33 cellular contexts compared by ENCODE assay signal in genomic region chr3:131988209-131988608, GRCh38. TPM values are rescaled to one million over a fixed set of nuclear protein-coding genes. Genes with fewer than 3 reads are reported as not detected.
"Had no signal": no experiment of that assay in that cellular context is flagged by ENCODE, and none has a peak within 500 bp of the region (broad histone marks: within the 10 kb centered on the region; RNA-seq: fewer than 3 reads in every experiment).

No MANE protein-coding gene starts in this region.

- H3K4me1 Mint-ChIP-seq: activated CD4-positive, alpha-beta T cell treated with anti-CD3 and anti-CD28 coated beads, Interleukin-2, amount 10 ng/mL, durations not matched to agents 7 days and 5 days; activated naive CD4-positive, alpha-beta T cell treated with anti-CD3 and anti-CD28 coated beads, Interleukin-2, amount 50 U/mL, for 24 hours; activated naive CD8-positive, alpha-beta T cell treated with anti-CD3 and anti-CD28 coated beads for 36 hours; activated naive CD8-positive, alpha-beta T cell treated with anti-CD3 and anti-CD28 coated beads, Interleukin-2, amount 50 U/mL, for 24 hours; T-helper 17 cell; WTC11 had no signal

- H3K27ac ChIP-seq: adrenal gland, body of pancreas, esophagus muscularis mucosa, foreskin keratinocyte, gastrocnemius medialis, heart left ventricle had no signal

- H3K4me3 Mint-ChIP-seq: activated CD4-positive, alpha-beta T cell treated with anti-CD3 and anti-CD28 coated beads, Interleukin-2, amount 10 ng/mL, durations not matched to agents 7 days and 5 days; activated CD8-positive, alpha-beta T cell treated with anti-CD3 and anti-CD28 coated beads for 36 hours; activated naive CD4-positive, alpha-beta T cell treated with anti-CD3 and anti-CD28 coated beads for 36 hours; activated naive CD4-positive, alpha-beta T cell treated with anti-CD3 and anti-CD28 coated beads, Interleukin-2, amount 50 U/mL, for 24 hours; activated naive CD8-positive, alpha-beta T cell treated with anti-CD3 and anti-CD28 coated beads for 36 hours; activated naive CD8-positive, alpha-beta T cell treated with anti-CD3 and anti-CD28 coated beads, Interleukin-2, amount 50 U/mL, for 24 hours; activated T-cell treated with anti-CD3 and anti-CD28 coated beads, Interleukin-2, amount 50 U/mL, for 4 hours; activated T-helper 1 cell treated with anti-CD3 and anti-CD28 coated beads, Interleukin-12 subunit alpha, Interleukin-12 subunit beta, Interleukin-2, Interleukin-4 antibody, amounts not matched to agents 30 ng/mL and 10 ng/mL and 1 ng/mL, durations not matched to agents 14 hours and 24 hours and 36 hours; effector memory CD8-positive, alpha-beta T cell; T-helper 17 cell; WTC11 had no signal

- H3K4me1 ChIP-seq: adrenal gland, body of pancreas, esophagus muscularis mucosa, foreskin keratinocyte, gastrocnemius medialis, heart left ventricle had no signal

- H3K27me3 ChIP-seq: adrenal gland, body of pancreas, esophagus muscularis mucosa, foreskin keratinocyte, gastrocnemius medialis had no signal

- DNase-seq: activated CD4-positive, alpha-beta T cell treated with anti-CD3 and anti-CD28 coated beads for 1 hour; activated CD4-positive, alpha-beta T cell treated with anti-CD3 and anti-CD28 coated beads for 4 hours; activated CD4-positive, alpha-beta T cell treated with anti-CD3 and anti-CD28 coated beads, Interleukin-2, amount 10 ng/mL, durations not matched to agents 7 days and 5 days; activated CD4-positive, alpha-beta T cell treated with anti-CD3 and anti-CD28 coated beads, Interleukin-2, amount 50 U/mL, for 4 hours; activated CD8-positive, alpha-beta memory T cell treated with anti-CD3 and anti-CD28 coated beads for 24 hours; activated CD8-positive, alpha-beta T cell treated with anti-CD3 and anti-CD28 coated beads for 36 hours; activated effector memory CD4-positive, alpha-beta T cell treated with anti-CD3 and anti-CD28 coated beads, Interleukin-2, amount 50 U/mL, for 16 hours; activated naive CD4-positive, alpha-beta T cell treated with anti-CD3 and anti-CD28 coated beads for 36 hours; activated naive CD8-positive, alpha-beta T cell treated with anti-CD3 and anti-CD28 coated beads for 36 hours; activated naive CD8-positive, alpha-beta T cell treated with anti-CD3 and anti-CD28 coated beads, Interleukin-2, amount 50 U/mL, for 24 hours; activated T-cell treated with anti-CD3 and anti-CD28 coated beads, Interleukin-2, amount 50 U/mL, for 4 hours; adrenal gland; amygdala; aorta; body of pancreas; caudate nucleus; cortex of kidney; dermis blood vessel endothelial cell; effector CD4-positive, alpha-beta T cell; effector memory CD8-positive, alpha-beta T cell; erythroblast; foreskin keratinocyte; gastrocnemius medialis; glutamatergic neuron; heart left ventricle; T-helper 17 cell had no signal

- H3K9me3 Mint-ChIP-seq: activated CD8-positive, alpha-beta T cell treated with anti-CD3 and anti-CD28 coated beads for 36 hours; activated naive CD4-positive, alpha-beta T cell treated with anti-CD3 and anti-CD28 coated beads, Interleukin-2, amount 50 U/mL, for 24 hours; activated naive CD8-positive, alpha-beta T cell treated with anti-CD3 and anti-CD28 coated beads for 36 hours; activated T-cell treated with anti-CD3 and anti-CD28 coated beads, Interleukin-2, amount 50 U/mL, for 4 hours had no signal

- H3K36me3 ChIP-seq: adrenal gland, esophagus muscularis mucosa, gastrocnemius medialis, heart left ventricle had no signal

- H3K27ac Mint-ChIP-seq: activated CD4-positive, alpha-beta T cell treated with anti-CD3 and anti-CD28 coated beads, Interleukin-2, amount 10 ng/mL, durations not matched to agents 7 days and 5 days; activated CD8-positive, alpha-beta T cell treated with anti-CD3 and anti-CD28 coated beads for 36 hours; activated naive CD4-positive, alpha-beta T cell treated with anti-CD3 and anti-CD28 coated beads for 36 hours; activated naive CD4-positive, alpha-beta T cell treated with anti-CD3 and anti-CD28 coated beads, Interleukin-2, amount 50 U/mL, for 24 hours; activated naive CD8-positive, alpha-beta T cell treated with anti-CD3 and anti-CD28 coated beads for 36 hours; activated naive CD8-positive, alpha-beta T cell treated with anti-CD3 and anti-CD28 coated beads, Interleukin-2, amount 50 U/mL, for 24 hours; activated T-helper 1 cell treated with anti-CD3 and anti-CD28 coated beads, Interleukin-12 subunit alpha, Interleukin-12 subunit beta, Interleukin-2, Interleukin-4 antibody, amounts not matched to agents 30 ng/mL and 10 ng/mL and 1 ng/mL, durations not matched to agents 14 hours and 24 hours and 36 hours; activated T-helper 2 cell treated with anti-CD3 and anti-CD28 coated beads, Interferon-gamma antibody, Interleukin-2, Interleukin-4, amounts not matched to agents 10 μg/mL and 5 μg/mL and 100 μg/mL, durations not matched to agents 14 hours and 24 hours and 36 hours; effector memory CD8-positive, alpha-beta T cell; T-helper 17 cell; WTC11 had no signal

- H3K4me3 ChIP-seq: adrenal gland, body of pancreas, esophagus muscularis mucosa, gastrocnemius medialis, heart left ventricle had no signal

- ATAC-seq: activated CD8-positive, alpha-beta T cell treated with anti-CD3 and anti-CD28 coated beads for 36 hours; activated naive CD8-positive, alpha-beta T cell treated with anti-CD3 and anti-CD28 coated beads, Interleukin-2, amount 50 U/mL, for 24 hours; activated T-cell treated with anti-CD3 and anti-CD28 coated beads, Interleukin-2, amount 50 U/mL, for 4 hours; body of pancreas; effector memory CD8-positive, alpha-beta T cell; foreskin keratinocyte; gastrocnemius medialis; heart left ventricle; T-helper 17 cell; WTC11 had no signal

- H3K27me3 Mint-ChIP-seq: activated CD4-positive, alpha-beta T cell treated with anti-CD3 and anti-CD28 coated beads, Interleukin-2, amount 10 ng/mL, durations not matched to agents 7 days and 5 days; activated naive CD8-positive, alpha-beta T cell treated with anti-CD3 and anti-CD28 coated beads, Interleukin-2, amount 50 U/mL, for 24 hours; effector memory CD8-positive, alpha-beta T cell had no signal

- H3K36me3 Mint-ChIP-seq: activated naive CD4-positive, alpha-beta T cell treated with anti-CD3 and anti-CD28 coated beads, Interleukin-2, amount 50 U/mL, for 24 hours; activated naive CD8-positive, alpha-beta T cell treated with anti-CD3 and anti-CD28 coated beads for 36 hours had no signal

- H3K9me3 ChIP-seq: adrenal gland, esophagus muscularis mucosa, gastrocnemius medialis had no signal

- FAIRE-seq: colon had no signal

RNA-seq across cellular contexts. Expression of gene CPNE4, which starts 46.6 kb away (rescaled TPM):
- total RNA-seq: activated CD4-positive, alpha-beta T cell treated with anti-CD3 and anti-CD28 coated beads, Interleukin-2, amount 10 ng/mL, durations not matched to agents 7 days and 5 days; activated CD8-positive, alpha-beta T cell treated with anti-CD3 and anti-CD28 coated beads for 36 hours; activated naive CD4-positive, alpha-beta T cell treated with anti-CD3 and anti-CD28 coated beads for 36 hours; activated naive CD8-positive, alpha-beta T cell treated with anti-CD3 and anti-CD28 coated beads for 36 hours; activated T-cell treated with anti-CD3 and anti-CD28 coated beads, Interleukin-2, amount 50 U/mL, for 4 hours; activated T-helper 1 cell treated with anti-CD3 and anti-CD28 coated beads, Interleukin-12 subunit alpha, Interleukin-12 subunit beta, Interleukin-2, Interleukin-4 antibody, amounts not matched to agents 30 ng/mL and 10 ng/mL and 1 ng/mL, durations not matched to agents 14 hours and 24 hours and 36 hours; activated T-helper 2 cell treated with anti-CD3 and anti-CD28 coated beads, Interferon-gamma antibody, Interleukin-2, Interleukin-4, amounts not matched to agents 10 μg/mL and 5 μg/mL and 100 μg/mL, durations not matched to agents 14 hours and 24 hours and 36 hours; body of pancreas; chondrocyte; dermis blood vessel endothelial cell; foreskin keratinocyte; gastrocnemius medialis had no signal
- polyA plus RNA-seq: foreskin keratinocyte had no signal
